In the genomic region with DNA sequence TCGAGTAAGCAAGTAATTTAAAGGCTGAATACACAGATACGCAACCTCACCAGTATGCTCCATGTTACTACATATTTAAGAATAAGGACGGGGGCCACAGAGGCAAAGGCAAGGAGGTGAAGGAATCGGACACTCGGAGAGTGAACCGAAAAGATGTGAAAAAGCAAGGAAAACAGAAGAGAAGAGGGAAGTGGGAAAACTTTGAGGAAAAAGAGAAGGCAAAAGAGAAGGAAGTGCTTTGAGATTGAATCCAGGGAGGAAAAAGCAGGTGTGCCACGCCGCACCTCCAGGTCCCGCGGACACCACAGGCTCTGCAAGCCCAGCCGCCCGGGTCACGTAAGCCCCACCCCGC, we compare ENCODE assay signal across 8 cellular contexts. TPM values are rescaled to one million over a fixed set of nuclear protein-coding genes. Genes with fewer than 3 reads are reported as not detected.
DNase-seq lines count a peak whose midpoint lies in the region; ATAC-seq, FAIRE-seq and TF ChIP-seq lines count a peak whose summit lies in the region.

No MANE protein-coding gene starts in this region.

- H3K4me1 ChIP-seq in astrocyte (ENCODE audit: insufficient read depth, low read length) = peaks cover 4% of the 10 kb centered on the region
- H3K4me1 ChIP-seq in liver (ENCODE audit: control insufficient read depth in 4 of 4, insufficient read depth in 4 of 4, low read length in 3 of 4) = peaks cover 0 to 20% (median 11%) of the 10 kb centered on the region in 4 donors
- H3K4me1 ChIP-seq in urinary bladder (ENCODE audit: insufficient read depth) = no peaks in the 10 kb centered on the region

- H3K36me3 ChIP-seq in astrocyte (ENCODE audit: insufficient read depth, low read length) (no peaks in the 10 kb centered on the region), liver (ENCODE audit: control insufficient read depth in 4 of 4, insufficient read depth in 3 of 4, low read depth in 1 of 4, low read length in 3 of 4) (no peaks in the 10 kb centered on the region), urinary bladder (ENCODE audit: insufficient read depth) (no peaks in the 10 kb centered on the region)

- peaks cover 6% of the 10 kb centered on the region for H3K4me1 Mint-ChIP-seq in astrocyte (ENCODE audit: low read depth, unreplicated experiment)

- DNase-seq in SKM-1 treated with dmso at 0.1 percent for 144 hours (lab: John Stamatoyannopoulos, UW; ENCODE audit: unreplicated experiment) (peak; percentile 58), SKM-1 (lab: John Stamatoyannopoulos, UW; ENCODE audit: unreplicated experiment) (no peak), astrocyte (ENCODE audit: low read depth) (no peak), iPS-NIHi7 (ENCODE audit: extremely low spot score) (no peak), RPMI8226 (no peak)

- TF ChIP-seq CTCF in astrocyte (IDR thresholded peaks at IDR 0.05; ENCODE audit: insufficient read depth, low read depth, low read length) (no peak), liver (IDR thresholded peaks at IDR 0.05; ENCODE audit: low read depth, low read length, missing input control) (no peak)

- peaks cover 53% of the 10 kb centered on the region for H3K79me2 ChIP-seq in astrocyte (ENCODE audit: insufficient read depth, low read length)

- H3K27me3 ChIP-seq in astrocyte (ENCODE audit: insufficient read depth, low read length) (no peaks in the 10 kb centered on the region), liver (ENCODE audit: control insufficient read depth in 4 of 4, insufficient read depth in 4 of 4, low read length in 3 of 4) (no peaks in the 10 kb centered on the region)

- peaks cover 4% of the 10 kb centered on the region for H3K36me3 Mint-ChIP-seq in astrocyte (ENCODE audit: low read depth, unreplicated experiment)

- peak overlapping the region; percentile 97 for H3K4me3 Mint-ChIP-seq in astrocyte (ENCODE audit: unreplicated experiment)

- peak overlapping the region; percentile 51 for H3K27ac ChIP-seq in astrocyte (ENCODE audit: low read depth, low read length)
- peak overlapping the region; percentile 61 to 76 for H3K27ac ChIP-seq in liver (ENCODE audit: low read depth in 1 of 2, low read length in 2 of 2)
- H3K27ac ChIP-seq in urinary bladder (ENCODE audit: low read depth) = peak overlapping the region; percentile 83

- H3K9me3 ChIP-seq in astrocyte (ENCODE audit: insufficient read depth, low read depth, low read length) = no peaks in the 10 kb centered on the region
- no peaks in the 10 kb centered on the region for H3K9me3 ChIP-seq in liver (ENCODE audit: control insufficient read depth in 4 of 4, low read length in 3 of 4)

- peak overlapping the region; percentile 75 for H2AFZ ChIP-seq in astrocyte (ENCODE audit: low read depth, low read length)

- no peak for FAIRE-seq in astrocyte (lab: Jason Lieb, UNC)

- H3K4me3 ChIP-seq in astrocyte (ENCODE audit: insufficient read depth, low read depth, low read length) = peak overlapping the region; percentile 81
- H3K4me3 ChIP-seq in liver (ENCODE audit: low read depth in 1 of 3, low read length in 3 of 3) = peak overlapping the region; percentile 76 to 89 (median 85)
- peak overlapping the region; percentile 39 for H3K4me3 ChIP-seq in urinary bladder (ENCODE audit: low read depth, low read length)

- under 1% methylated on average over 14 of the region's 14 CpGs for WGBS in liver
- under 1% methylated on average over 14 of the region's 14 CpGs for WGBS in urinary bladder

- H3K27me3 Mint-ChIP-seq in astrocyte (ENCODE audit: low read depth, unreplicated experiment) = no peaks in the 10 kb centered on the region

- peak overlapping the region; percentile 89 for H3K4me2 ChIP-seq in astrocyte (ENCODE audit: low read length)

- no peaks in the 10 kb centered on the region for H4K20me1 ChIP-seq in astrocyte (ENCODE audit: insufficient read depth, low read length)

- no peak for TF ChIP-seq RAD21 in liver (IDR thresholded peaks at IDR 0.05)

- H3K9ac ChIP-seq in astrocyte (ENCODE audit: low read length) = peak overlapping the region; percentile 87
- peak overlapping the region; percentile 81 to 95 for H3K9ac ChIP-seq in liver (ENCODE audit: low read depth in 1 of 2, low read length in 2 of 2)

- ATAC-seq in HG03196 (IDR thresholded peaks at IDR 0.05; ENCODE audit: unreplicated experiment) = peak; percentile 6

- peak overlapping the region; percentile 93 for H3K27ac Mint-ChIP-seq in astrocyte (ENCODE audit: unreplicated experiment)

- peaks cover 3% of the 10 kb centered on the region for H3K9me3 Mint-ChIP-seq in astrocyte (ENCODE audit: unreplicated experiment)

TF ChIP-seq in liver, 16 proteins besides CTCF, POLR2A, EP300 and RAD21:
- TF ChIP-seq FOXA1 (IDR thresholded peaks at IDR 0.05) (no peak), JUND (IDR thresholded peaks at IDR 0.05) (no peak), EGR1 (IDR thresholded peaks at IDR 0.05; ENCODE audit: low read depth in 2 of 2) (no peak), HNF4G (IDR thresholded peaks at IDR 0.05) (no peak), TAF1 (conservative IDR thresholded peaks at IDR 0.05) (peak; percentile 34)
- TF ChIP-seq, protein P1, sequence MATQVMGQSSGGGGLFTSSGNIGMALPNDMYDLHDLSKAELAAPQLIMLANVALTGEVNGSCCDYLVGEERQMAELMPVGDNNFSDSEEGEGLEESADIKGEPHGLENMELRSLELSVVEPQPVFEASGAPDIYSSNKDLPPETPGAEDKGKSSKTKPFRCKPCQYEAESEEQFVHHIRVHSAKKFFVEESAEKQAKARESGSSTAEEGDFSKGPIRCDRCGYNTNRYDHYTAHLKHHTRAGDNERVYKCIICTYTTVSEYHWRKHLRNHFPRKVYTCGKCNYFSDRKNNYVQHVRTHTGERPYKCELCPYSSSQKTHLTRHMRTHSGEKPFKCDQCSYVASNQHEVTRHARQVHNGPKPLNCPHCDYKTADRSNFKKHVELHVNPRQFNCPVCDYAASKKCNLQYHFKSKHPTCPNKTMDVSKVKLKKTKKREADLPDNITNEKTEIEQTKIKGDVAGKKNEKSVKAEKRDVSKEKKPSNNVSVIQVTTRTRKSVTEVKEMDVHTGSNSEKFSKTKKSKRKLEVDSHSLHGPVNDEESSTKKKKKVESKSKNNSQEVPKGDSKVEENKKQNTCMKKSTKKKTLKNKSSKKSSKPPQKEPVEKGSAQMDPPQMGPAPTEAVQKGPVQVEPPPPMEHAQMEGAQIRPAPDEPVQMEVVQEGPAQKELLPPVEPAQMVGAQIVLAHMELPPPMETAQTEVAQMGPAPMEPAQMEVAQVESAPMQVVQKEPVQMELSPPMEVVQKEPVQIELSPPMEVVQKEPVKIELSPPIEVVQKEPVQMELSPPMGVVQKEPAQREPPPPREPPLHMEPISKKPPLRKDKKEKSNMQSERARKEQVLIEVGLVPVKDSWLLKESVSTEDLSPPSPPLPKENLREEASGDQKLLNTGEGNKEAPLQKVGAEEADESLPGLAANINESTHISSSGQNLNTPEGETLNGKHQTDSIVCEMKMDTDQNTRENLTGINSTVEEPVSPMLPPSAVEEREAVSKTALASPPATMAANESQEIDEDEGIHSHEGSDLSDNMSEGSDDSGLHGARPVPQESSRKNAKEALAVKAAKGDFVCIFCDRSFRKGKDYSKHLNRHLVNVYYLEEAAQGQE (IDR thresholded peaks at IDR 0.05) = no peak
- TF ChIP-seq, protein P2, sequence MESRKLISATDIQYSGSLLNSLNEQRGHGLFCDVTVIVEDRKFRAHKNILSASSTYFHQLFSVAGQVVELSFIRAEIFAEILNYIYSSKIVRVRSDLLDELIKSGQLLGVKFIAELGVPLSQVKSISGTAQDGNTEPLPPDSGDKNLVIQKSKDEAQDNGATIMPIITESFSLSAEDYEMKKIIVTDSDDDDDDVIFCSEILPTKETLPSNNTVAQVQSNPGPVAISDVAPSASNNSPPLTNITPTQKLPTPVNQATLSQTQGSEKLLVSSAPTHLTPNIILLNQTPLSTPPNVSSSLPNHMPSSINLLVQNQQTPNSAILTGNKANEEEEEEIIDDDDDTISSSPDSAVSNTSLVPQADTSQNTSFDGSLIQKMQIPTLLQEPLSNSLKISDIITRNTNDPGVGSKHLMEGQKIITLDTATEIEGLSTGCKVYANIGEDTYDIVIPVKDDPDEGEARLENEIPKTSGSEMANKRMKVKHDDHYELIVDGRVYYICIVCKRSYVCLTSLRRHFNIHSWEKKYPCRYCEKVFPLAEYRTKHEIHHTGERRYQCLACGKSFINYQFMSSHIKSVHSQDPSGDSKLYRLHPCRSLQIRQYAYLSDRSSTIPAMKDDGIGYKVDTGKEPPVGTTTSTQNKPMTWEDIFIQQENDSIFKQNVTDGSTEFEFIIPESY (IDR thresholded peaks at IDR 0.05) = no peak

RNA-seq across cellular contexts. Expression of a gene that starts 0.4 kb away (rescaled TPM):
- total RNA-seq in astrocyte (28.2 and 31.9 TPM in 2 replicates), liver (10 to 100 TPM; 16.1 to 18.5 TPM), urinary bladder (33.5 TPM)
- polyA plus RNA-seq in liver (1 to 10 TPM; 5.5 to 7.1 TPM), urinary bladder (14.2 TPM)

RNA-seq across cellular contexts. Expression of a gene that starts 4.7 kb away (rescaled TPM):
- total RNA-seq in astrocyte (31.7 and 36.2 TPM in 2 replicates), liver (10 to 100 TPM in 1 of 2 donors, 1 to 10 TPM in 1; 6.0 to 14.0 TPM), urinary bladder (34.1 TPM)
- polyA plus RNA-seq in liver (10 to 100 TPM; 37.7 to 74.1 TPM), urinary bladder (44.1 TPM)
